In the genomic region with DNA sequence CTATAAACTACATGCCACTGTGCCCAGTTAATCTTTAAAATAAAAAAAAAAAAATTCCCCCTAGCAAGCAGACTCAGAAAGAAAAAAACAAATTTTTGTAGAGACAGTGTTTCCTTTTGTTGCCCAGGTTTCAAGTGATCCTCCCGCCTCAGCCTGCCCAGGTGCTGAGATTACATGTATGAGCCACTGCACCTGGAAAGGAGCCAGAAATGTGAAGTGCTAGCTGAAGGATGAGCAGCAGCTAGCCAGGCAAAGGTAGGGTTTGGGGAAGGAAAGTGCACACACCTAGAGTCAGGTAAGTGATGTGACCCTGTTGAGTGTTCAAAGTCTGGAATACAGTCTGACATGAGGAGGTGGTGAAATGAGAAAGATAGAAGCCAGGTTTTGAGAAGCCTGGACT, we compare ENCODE assay signal across 8 cellular contexts. TPM values are rescaled to one million over a fixed set of nuclear protein-coding genes. Genes with fewer than 3 reads are reported as not detected.
DNase-seq lines count a peak whose midpoint lies in the region; ATAC-seq and TF ChIP-seq lines count a peak whose summit lies in the region.

No MANE protein-coding gene starts in this region.

- H3K4me3 Mint-ChIP-seq in activated naive CD8-positive, alpha-beta T cell, result peak overlapping the region; percentile 96

- no peaks in the 10 kb centered on the region for H3K9me3 Mint-ChIP-seq in activated naive CD8-positive, alpha-beta T cell (ENCODE audit: low read depth)

- no peak for TF ChIP-seq CTCF in coronary artery (IDR thresholded peaks at IDR 0.05)

- DNase-seq in DMS153 (lab: John Stamatoyannopoulos, UW) (peak; percentile 79), NAMALWA (ENCODE audit: low spot score) (peak; percentile 38), mucosa of gallbladder (ENCODE audit: low spot score) (peak; percentile 44), coronary artery (ENCODE audit: low spot score) (no peak), germinal center (ENCODE audit: low spot score) (no peak), ecto neural progenitor cell (ENCODE audit: low spot score) (no peak)

- no peak overlapping the region for H3K27ac ChIP-seq in coronary artery

- H3K27ac Mint-ChIP-seq in activated naive CD8-positive, alpha-beta T cell, result peak overlapping the region; percentile 18

- no peak for ATAC-seq in HG03378 (IDR thresholded peaks at IDR 0.05; ENCODE audit: unreplicated experiment)

- no peak overlapping the region for H3K4me3 ChIP-seq in coronary artery

- H3K36me3 Mint-ChIP-seq in activated naive CD8-positive, alpha-beta T cell, result peaks cover 7% of the 10 kb centered on the region

- peaks cover 20% of the 10 kb centered on the region for H3K4me1 Mint-ChIP-seq in activated naive CD8-positive, alpha-beta T cell (ENCODE audit: low read depth)

- no peaks in the 10 kb centered on the region for H3K27me3 Mint-ChIP-seq in activated naive CD8-positive, alpha-beta T cell

RNA-seq across cellular contexts. Expression of a gene that starts 1.7 kb away (rescaled TPM):
- 175 TPM for total RNA-seq in mucosa of gallbladder

RNA-seq across cellular contexts. Expression of a gene that starts 30.6 kb away (rescaled TPM):
- total RNA-seq in mucosa of gallbladder, result 435 TPM

RNA-seq across cellular contexts. Expression of a gene that starts 31.5 kb away (rescaled TPM):
- total RNA-seq in mucosa of gallbladder, result 43.7 TPM

RNA-seq across cellular contexts. Expression of a gene that starts 52.2 kb away (rescaled TPM):
- total RNA-seq in mucosa of gallbladder, result 7.5 TPM

RNA-seq across cellular contexts. Expression of a gene that starts 52.4 kb away (rescaled TPM):
- total RNA-seq in mucosa of gallbladder, result 0.89 TPM

Comparison
In these comparisons a context has a peak if more than half of its experiments do, and no peak if none do; other contexts are left out.
1. DNase-seq: peak in DMS153 (single experiment), NAMALWA (single experiment) and mucosa of gallbladder (single experiment); none in coronary artery (single experiment), germinal center (single experiment) and ecto neural progenitor cell (single experiment).